ENCODE assay signal across 9 cellular contexts in the genomic region with DNA sequence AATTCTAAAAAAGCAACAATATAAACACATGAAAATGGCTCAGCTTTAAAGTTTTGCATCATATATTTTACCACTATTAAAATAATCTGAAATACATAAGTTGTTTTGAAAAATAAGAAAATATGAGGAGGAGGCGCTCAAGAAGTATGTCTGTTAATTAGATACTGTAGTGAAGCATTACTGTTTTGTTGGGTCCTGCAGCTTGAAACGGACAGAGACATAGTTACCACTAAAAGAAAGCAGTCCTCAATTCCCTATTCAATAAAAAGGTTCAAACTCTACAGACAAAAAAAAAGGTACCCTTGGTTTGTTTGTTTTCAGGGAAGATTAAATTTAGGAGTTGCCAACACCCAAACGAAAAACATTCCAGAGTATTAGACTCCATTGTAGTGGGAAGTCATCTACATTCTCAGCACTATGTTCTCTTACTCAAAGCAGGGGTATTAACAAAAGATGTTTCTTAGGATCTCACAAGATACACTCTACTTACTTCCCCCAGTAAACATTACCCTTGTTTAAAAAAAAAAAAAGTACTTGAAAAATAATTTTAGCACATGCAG. TPM values are rescaled to one million over a fixed set of nuclear protein-coding genes. Genes with fewer than 3 reads are reported as not detected.
DNase-seq lines count a peak whose midpoint lies in the region; ATAC-seq and TF ChIP-seq lines count a peak whose summit lies in the region.
"Had no signal": no experiment of that assay in that cellular context is flagged by ENCODE, and none has a peak within 500 bp of the region (broad histone marks: within the 10 kb centered on the region; RNA-seq: fewer than 3 reads in every experiment).

No MANE protein-coding gene starts in this region.

- H4K20me1 ChIP-seq in SK-N-SH (ENCODE audit: insufficient read depth), result no peaks in the 10 kb centered on the region

- no peak overlapping the region for H3K27ac ChIP-seq in SK-N-SH (ENCODE audit: low read depth in 2 of 2, low read length in 1 of 2)
- H3K27ac ChIP-seq in iPS-20b (ENCODE audit: low read length), result no peak overlapping the region
- H3K27ac ChIP-seq in stomach, result peak overlapping the region in 2 of 5 donors; percentile 91 to 96

- CTCF ChIA-PET in SK-N-SH (lab: Yijun Ruan, JAX), result no interaction called here
- CTCF ChIA-PET in WTC11 (lab: Charles Lee), result no interaction called here

- peaks cover 27% of the 10 kb centered on the region for H3K36me3 Mint-ChIP-seq in WTC11

- no peaks in the 10 kb centered on the region for H3K9me2 ChIP-seq in SK-N-SH

- ATAC-seq in SK-N-SH treated with all-trans-retinoic acid at 6 μM for 48 hours (no peak), WTC11 (no peak)

- POLR2A ChIA-PET in SK-N-SH (lab: Yijun Ruan, JAX), result no interaction called here
- POLR2A ChIA-PET in WTC11 (lab: Charles Lee), result interaction anchor here (0.6 kb wide), 1 partner anchor 206 kb away, joined by 4 read pairs; no protein-coding TSS in a partner anchor

- H3K4me2 ChIP-seq in SK-N-SH, result peak overlapping the region; percentile 79

- H3K4me1 ChIP-seq in SK-N-SH (ENCODE audit: control insufficient read depth in 1 of 2, insufficient read depth in 2 of 2, low read depth in 1 of 2, low read length in 1 of 2) (peaks cover 0 to 4% of the 10 kb centered on the region in 2 experiments; a peak in 1 of 4 replicates), iPS-20b (ENCODE audit: insufficient read depth, low read length) (peaks cover 20% of the 10 kb centered on the region; the same call in 1 of the 2 replicates), stomach (peaks cover 13 to 75% (median 57%) of the 10 kb centered on the region in 4 donors)

- H3K79me2 ChIP-seq in SK-N-SH (ENCODE audit: insufficient read depth), result peaks cover 34% of the 10 kb centered on the region

- H3K4me3 ChIP-seq in SK-N-SH (ENCODE audit: low read depth in 2 of 2, low read length in 1 of 2) (peak overlapping the region in 1 of 2 experiments; percentile 71; a peak in 2 of 4 replicates), iPS-20b (ENCODE audit: low read length) (peak overlapping the region; percentile 78), stomach (peak overlapping the region in 3 of 4 donors; percentile 81 to 95 (median 83))
- H3K4me3 ChIP-seq: mucosa of descending colon had no signal

- H3K27me3 ChIP-seq in SK-N-SH (ENCODE audit: insufficient read depth) (no peaks in the 10 kb centered on the region; the same call in 1 of the 2 replicates), iPS-20b (ENCODE audit: insufficient read depth, low read length) (no peaks in the 10 kb centered on the region; the same call in 1 of the 2 replicates), stomach (peaks cover 0 to 22% (median 0%) of the 10 kb centered on the region in 3 donors)

- peak overlapping the region; percentile 95 for H3K4me3 Mint-ChIP-seq in WTC11

- H3K9ac ChIP-seq in SK-N-SH (no peak overlapping the region; the same call in 1 of the 2 replicates), iPS-20b (ENCODE audit: low read depth, low read length) (peak overlapping the region; percentile 94)

- no peaks in the 10 kb centered on the region for H3K9me3 Mint-ChIP-seq in WTC11

- no peak for TF ChIP-seq CTCF in SK-N-SH (IDR thresholded peaks at IDR 0.05)
- no peak for TF ChIP-seq CTCF in WTC11 (IDR thresholded peaks at IDR 0.05)
- TF ChIP-seq CTCF in stomach (IDR thresholded peaks at IDR 0.05), result no peak

- DNase-seq in SK-N-SH (no peak), WTC11 (ENCODE audit: low spot score) (no peak), stomach (no peak), glomerular visceral epithelial cell (ENCODE audit: extremely low spot score) (no peak), dermis blood vessel endothelial cell (no peak), 8988T (no peak)
- DNase-seq: mucosa of descending colon had no signal

- WGBS in SK-N-SH (ENCODE audit: low lambda C conversion rate), result 11% methylated on average over 3 of the region's 3 CpGs
- WGBS in stomach, 5 donors, result 19 to 48% (median 31%) methylated on average over 3 of the region's 3 CpGs

- no peak for TF ChIP-seq POLR2A in stomach (IDR thresholded peaks at IDR 0.05)

- H2AFZ ChIP-seq in SK-N-SH (ENCODE audit: low read depth), result no peak overlapping the region

- H3K36me3 ChIP-seq in SK-N-SH (replicated peaks in 1 of 2; ENCODE audit: control insufficient read depth in 1 of 2, insufficient read depth in 2 of 2, low read length in 1 of 2) (no peaks in the 10 kb centered on the region), iPS-20b (ENCODE audit: insufficient read depth, low read depth, low read length) (peaks cover 5% of the 10 kb centered on the region), stomach (no peaks in the 10 kb centered on the region)

- intact Hi-C loops in stomach (cut with DNase I; ENCODE audit: low total_unique reads), result no loop called here

- no peaks in the 10 kb centered on the region for H3K27me3 Mint-ChIP-seq in WTC11 (ENCODE audit: low read depth)

- TF ChIP-seq RAD21 in SK-N-SH (IDR thresholded peaks at IDR 0.05; ENCODE audit: low read length), result no peak

- no peak for TF ChIP-seq EP300 in SK-N-SH (IDR thresholded peaks at IDR 0.05; ENCODE audit: borderline replicate concordance in 1 of 2, low read depth in 1 of 2, low read length in 1 of 2)
- TF ChIP-seq EP300 in stomach (IDR thresholded peaks at IDR 0.05), result no peak

- H3F3A ChIP-seq in SK-N-SH (replicated peaks; ENCODE audit: insufficient read depth), result peaks cover 13% of the 10 kb centered on the region

- H3K27ac Mint-ChIP-seq in WTC11, result peak overlapping the region; percentile 91

- no peaks in the 10 kb centered on the region for H3K9me3 ChIP-seq in SK-N-SH
- no peaks in the 10 kb centered on the region for H3K9me3 ChIP-seq in iPS-20b (ENCODE audit: insufficient read depth, low read depth, low read length)
- no peaks in the 10 kb centered on the region for H3K9me3 ChIP-seq in stomach
- H3K9me3 ChIP-seq: mucosa of descending colon had no signal

- peaks cover 48% of the 10 kb centered on the region for H3K4me1 Mint-ChIP-seq in WTC11

TF ChIP-seq in SK-N-SH, 30 proteins besides CTCF, POLR2A, EP300 and RAD21 (continues in another document):
- TF ChIP-seq RCOR1 (IDR thresholded peaks at IDR 0.05; ENCODE audit: low read length), result no peak
- no peak for TF ChIP-seq SIN3A (IDR thresholded peaks at IDR 0.05; ENCODE audit: borderline replicate concordance, low read depth, low read length)
- no peak for TF ChIP-seq NFIC (IDR thresholded peaks at IDR 0.05; ENCODE audit: borderline replicate concordance)
- TF ChIP-seq ELF1 (IDR thresholded peaks at IDR 0.05), result no peak
- TF ChIP-seq FOXJ3 (CRISPR knock-in tag; IDR thresholded peaks at IDR 0.05), result no peak
- TF ChIP-seq JUND (IDR thresholded peaks at IDR 0.05), result no peak
- TF ChIP-seq FOSL2 (IDR thresholded peaks at IDR 0.05; ENCODE audit: borderline replicate concordance, low read depth), result no peak
- TF ChIP-seq MAX (IDR thresholded peaks at IDR 0.05; ENCODE audit: low read depth), result no peak

TF ChIP-seq in SK-N-SH treated with all-trans-retinoic acid at 6 μM for 48 hours, 23 proteins besides CTCF, POLR2A, EP300 and RAD21:
- TF ChIP-seq OSR1 (CRISPR knock-in tag; IDR thresholded peaks at IDR 0.05), result no peak
- TF ChIP-seq, protein P1, sequence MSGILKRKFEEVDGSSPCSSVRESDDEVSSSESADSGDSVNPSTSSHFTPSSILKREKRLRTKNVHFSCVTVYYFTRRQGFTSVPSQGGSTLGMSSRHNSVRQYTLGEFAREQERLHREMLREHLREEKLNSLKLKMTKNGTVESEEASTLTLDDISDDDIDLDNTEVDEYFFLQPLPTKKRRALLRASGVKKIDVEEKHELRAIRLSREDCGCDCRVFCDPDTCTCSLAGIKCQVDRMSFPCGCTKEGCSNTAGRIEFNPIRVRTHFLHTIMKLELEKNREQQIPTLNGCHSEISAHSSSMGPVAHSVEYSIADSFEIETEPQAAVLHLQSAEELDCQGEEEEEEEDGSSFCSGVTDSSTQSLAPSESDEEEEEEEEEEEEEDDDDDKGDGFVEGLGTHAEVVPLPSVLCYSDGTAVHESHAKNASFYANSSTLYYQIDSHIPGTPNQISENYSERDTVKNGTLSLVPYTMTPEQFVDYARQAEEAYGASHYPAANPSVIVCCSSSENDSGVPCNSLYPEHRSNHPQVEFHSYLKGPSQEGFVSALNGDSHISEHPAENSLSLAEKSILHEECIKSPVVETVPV (CRISPR knock-in tag; IDR thresholded peaks at IDR 0.05), result no peak
- no peak for TF ChIP-seq ARNTL (CRISPR knock-in tag; IDR thresholded peaks at IDR 0.05; ENCODE audit: borderline replicate concordance, low read depth)
- TF ChIP-seq TCF4 (CRISPR knock-in tag; IDR thresholded peaks at IDR 0.05; ENCODE audit: borderline replicate concordance), result no peak
TF ChIP-seq in SK-N-SH treated with all-trans-retinoic acid at 6 μM for 48 hours: peak in this region for 0.

TF ChIP-seq in WTC11, 78 proteins besides CTCF, POLR2A, EP300 and RAD21 (continues in another document):
- no peak for TF ChIP-seq ZNF232 (CRISPR knock-in tag; IDR thresholded peaks at IDR 0.05)

RNA-seq across cellular contexts. Expression of gene PAWR, which starts 3.0 kb away (rescaled TPM):
- polyA plus RNA-seq in SK-N-SH (2012; rRNA removed), result 0.91 and 1.8 TPM in 2 replicates
- 0.79 and 0.80 TPM in 2 replicates for polyA plus RNA-seq in SK-N-SH (2012; cell fraction: cytosol; rRNA removed)
- 1.5 and 3.0 TPM in 2 replicates for polyA plus RNA-seq in SK-N-SH (2012; cell fraction: nucleus; rRNA removed)
- 397 to 512 TPM (median 493 TPM) in 3 replicates for total RNA-seq in WTC11 (2021)
- total RNA-seq in stomach, result 100 to 1,000 TPM in 3 of 5 donors, 10 to 100 TPM in 2; 75.6 to 662 (median 391) TPM
- 10 to 100 TPM; 10.1 to 23.3 (median 19.9) TPM for polyA plus RNA-seq in stomach
- 141 and 154 TPM in 2 replicates for total RNA-seq in dermis blood vessel endothelial cell
